ENCODE assay signal across 8 cellular contexts in the genomic region with DNA sequence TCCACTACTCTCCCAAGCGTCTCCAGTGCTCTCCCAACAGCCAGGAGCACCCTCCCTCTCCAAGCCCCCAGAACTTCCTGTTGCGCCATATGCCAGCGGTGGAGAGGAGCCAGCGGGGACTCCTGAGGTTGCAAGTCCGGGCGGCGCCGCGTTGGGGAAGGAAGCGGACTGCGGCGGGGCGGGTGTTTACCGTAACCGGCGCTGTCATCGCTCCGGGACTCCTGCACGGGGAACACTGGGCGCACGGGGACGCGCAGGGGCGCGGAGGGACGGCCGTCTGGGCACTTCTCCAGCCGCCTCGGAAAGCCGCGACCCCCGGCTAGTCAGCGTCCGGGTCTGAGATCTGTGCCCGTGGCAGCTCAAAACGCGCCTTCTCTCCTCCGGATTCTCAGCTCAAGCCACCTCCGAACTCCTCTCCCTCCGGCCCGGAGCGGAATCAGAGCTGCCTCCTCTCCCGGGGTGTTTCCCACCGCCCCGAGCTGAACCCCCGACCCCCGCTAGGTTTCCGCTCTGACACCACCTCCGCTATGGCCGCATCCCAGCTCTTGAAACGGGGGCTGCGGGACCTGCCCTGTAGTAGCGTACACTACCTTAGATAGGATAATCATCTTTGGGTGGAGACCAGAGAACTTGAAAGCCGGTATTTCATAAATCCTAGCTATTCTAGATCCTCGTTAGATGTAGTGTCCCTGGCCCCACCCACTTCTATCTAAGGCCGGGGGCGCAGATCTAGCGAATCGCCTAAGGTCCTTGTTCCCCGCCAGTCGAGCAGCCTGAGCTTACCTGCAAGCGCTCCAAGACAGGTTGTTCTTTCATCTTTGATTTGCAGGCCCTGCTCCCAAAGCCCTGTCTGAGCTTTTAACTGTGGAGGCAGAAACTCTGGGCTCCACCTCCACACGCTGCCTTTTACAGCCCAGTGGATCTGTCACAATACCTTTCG. TPM values are rescaled to one million over a fixed set of nuclear protein-coding genes. Genes with fewer than 3 reads are reported as not detected.
DNase-seq lines count a peak whose midpoint lies in the region; ATAC-seq and TF ChIP-seq lines count a peak whose summit lies in the region.

A gene with protein sequence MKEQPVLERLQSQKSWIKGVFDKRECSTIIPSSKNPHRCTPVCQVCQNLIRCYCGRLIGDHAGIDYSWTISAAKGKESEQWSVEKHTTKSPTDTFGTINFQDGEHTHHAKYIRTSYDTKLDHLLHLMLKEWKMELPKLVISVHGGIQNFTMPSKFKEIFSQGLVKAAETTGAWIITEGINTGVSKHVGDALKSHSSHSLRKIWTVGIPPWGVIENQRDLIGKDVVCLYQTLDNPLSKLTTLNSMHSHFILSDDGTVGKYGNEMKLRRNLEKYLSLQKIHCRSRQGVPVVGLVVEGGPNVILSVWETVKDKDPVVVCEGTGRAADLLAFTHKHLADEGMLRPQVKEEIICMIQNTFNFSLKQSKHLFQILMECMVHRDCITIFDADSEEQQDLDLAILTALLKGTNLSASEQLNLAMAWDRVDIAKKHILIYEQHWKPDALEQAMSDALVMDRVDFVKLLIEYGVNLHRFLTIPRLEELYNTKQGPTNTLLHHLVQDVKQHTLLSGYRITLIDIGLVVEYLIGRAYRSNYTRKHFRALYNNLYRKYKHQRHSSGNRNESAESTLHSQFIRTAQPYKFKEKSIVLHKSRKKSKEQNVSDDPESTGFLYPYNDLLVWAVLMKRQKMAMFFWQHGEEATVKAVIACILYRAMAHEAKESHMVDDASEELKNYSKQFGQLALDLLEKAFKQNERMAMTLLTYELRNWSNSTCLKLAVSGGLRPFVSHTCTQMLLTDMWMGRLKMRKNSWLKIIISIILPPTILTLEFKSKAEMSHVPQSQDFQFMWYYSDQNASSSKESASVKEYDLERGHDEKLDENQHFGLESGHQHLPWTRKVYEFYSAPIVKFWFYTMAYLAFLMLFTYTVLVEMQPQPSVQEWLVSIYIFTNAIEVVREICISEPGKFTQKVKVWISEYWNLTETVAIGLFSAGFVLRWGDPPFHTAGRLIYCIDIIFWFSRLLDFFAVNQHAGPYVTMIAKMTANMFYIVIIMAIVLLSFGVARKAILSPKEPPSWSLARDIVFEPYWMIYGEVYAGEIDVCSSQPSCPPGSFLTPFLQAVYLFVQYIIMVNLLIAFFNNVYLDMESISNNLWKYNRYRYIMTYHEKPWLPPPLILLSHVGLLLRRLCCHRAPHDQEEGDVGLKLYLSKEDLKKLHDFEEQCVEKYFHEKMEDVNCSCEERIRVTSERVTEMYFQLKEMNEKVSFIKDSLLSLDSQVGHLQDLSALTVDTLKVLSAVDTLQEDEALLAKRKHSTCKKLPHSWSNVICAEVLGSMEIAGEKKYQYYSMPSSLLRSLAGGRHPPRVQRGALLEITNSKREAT (N-terminal part only) (minus strand): TSS at position 881 of the 940 bp plus-strand sequence. CDS start 65 bp downstream, at position 816.

- H3K4me1 Mint-ChIP-seq in activated naive CD8-positive, alpha-beta T cell treated with anti-CD3 and anti-CD28 coated beads, Interleukin-2, amount 50 U/mL, for 24 hours = peaks cover 5% of the 10 kb centered on the region

- DNase-seq in DMS53 treated with DMSO at 0.1 percent for 48 hours (lab: John Stamatoyannopoulos, UW; ENCODE audit: unreplicated experiment) = peak; percentile 47
- DNase-seq in Panc1 (ENCODE audit: low read depth, low spot score) = no peak
- peak; percentile 46 for DNase-seq in activated naive CD8-positive, alpha-beta T cell treated with anti-CD3 and anti-CD28 coated beads, Interleukin-2, amount 50 U/mL, for 24 hours
- DNase-seq in heart left ventricle = peak; percentile 77 to 92 (median 87)
- DNase-seq in ovary = peak; percentile 52 to 75 (median 63)

- intact Hi-C loops in Panc1 (cut with micrococcal nuclease; ENCODE audit: unreplicated experiment) (loop anchor here (10.0 kb wide), 1 partner anchor 83 kb away; no protein-coding TSS in a partner anchor), heart left ventricle (cut with DNase I) (loop anchor here in 3 of 10 donors (5.0 to 10.0 kb wide), 4 partner anchors 57 to 83 kb away; partner anchors contain the start of gene C9orf40 (in 1 of the 3)), ovary (cut with DNase I) (no loop called here)

- no peaks in the 10 kb centered on the region for H3K27me3 ChIP-seq in HUES6 (ENCODE audit: control insufficient read depth, insufficient read depth, low read length)
- peaks cover 9% of the 10 kb centered on the region for H3K27me3 ChIP-seq in Panc1 (ENCODE audit: control insufficient read depth, insufficient read depth, low read length)
- H3K27me3 ChIP-seq in heart left ventricle = peaks cover 0 to 15% (median 6%) of the 10 kb centered on the region in 9 donors
- no peaks in the 10 kb centered on the region for H3K27me3 ChIP-seq in ovary

- H3K27ac ChIP-seq in HUES6 (ENCODE audit: low read depth, low read length) (no peak within 1 kb of the TSS), Panc1 (ENCODE audit: low read length) (no peak within 1 kb of the TSS), heart left ventricle (peak within 1 kb of the TSS; percentile 66 to 84 (median 74)), ovary (no peak within 1 kb of the TSS)

- WGBS in heart left ventricle, 4 donors = 3 to 9% (median 4%) methylated on average over 25 to 64 of the region's 64 CpGs
- 3 to 6% (median 4%) methylated on average over 63 to 64 of the region's 64 CpGs for WGBS in ovary, 3 donors

- H3K9me3 ChIP-seq in HUES6 (ENCODE audit: control insufficient read depth, insufficient read depth, low read depth, low read length) (no peaks in the 10 kb centered on the region), Panc1 (ENCODE audit: control insufficient read depth, insufficient read depth, low read depth, low read length) (no peaks in the 10 kb centered on the region), heart left ventricle (peaks cover 0 to 8% (median 0%) of the 10 kb centered on the region in 12 donors), ovary (no peaks in the 10 kb centered on the region)

- H3K4me3 ChIP-seq in HUES6 (ENCODE audit: low read depth, low read length) = peak within 1 kb of the TSS; percentile 82
- peak within 1 kb of the TSS; percentile 49 to 59 for H3K4me3 ChIP-seq in Panc1 (ENCODE audit: low read depth in 2 of 2, low read length in 2 of 2)
- peak within 1 kb of the TSS; percentile 32 to 68 (median 62) for H3K4me3 ChIP-seq in heart left ventricle
- peak within 1 kb of the TSS; percentile 40 for H3K4me3 ChIP-seq in ovary

- H3K36me3 ChIP-seq in HUES6 (ENCODE audit: control insufficient read depth, insufficient read depth, low read length) = no peaks in the 10 kb centered on the region
- no peaks in the 10 kb centered on the region for H3K36me3 ChIP-seq in Panc1 (ENCODE audit: control insufficient read depth, insufficient read depth, low read length)
- H3K36me3 ChIP-seq in heart left ventricle = no peaks in the 10 kb centered on the region
- no peaks in the 10 kb centered on the region for H3K36me3 ChIP-seq in ovary

- peak within 1 kb of the TSS; percentile 68 for H3K9ac ChIP-seq in HUES6 (ENCODE audit: low read length)

- H3K36me3 Mint-ChIP-seq in activated naive CD8-positive, alpha-beta T cell treated with anti-CD3 and anti-CD28 coated beads, Interleukin-2, amount 50 U/mL, for 24 hours (ENCODE audit: low read depth) = no peaks in the 10 kb centered on the region

- H3K27me3 Mint-ChIP-seq in activated naive CD8-positive, alpha-beta T cell treated with anti-CD3 and anti-CD28 coated beads, Interleukin-2, amount 50 U/mL, for 24 hours = peaks cover 46% of the 10 kb centered on the region

- TF ChIP-seq POLR2A in heart left ventricle (IDR thresholded peaks at IDR 0.05) (no peak), ovary (IDR thresholded peaks at IDR 0.05) (no peak)

- POLR2A ChIA-PET in Panc1 (lab: Charles Lee) = interaction anchor here (0.6 kb wide), 1 partner anchor 20 kb away, joined by 5 read pairs; no protein-coding TSS in a partner anchor

- BruUV-seq in Panc1 (replicated peaks; lab: Mats Ljungman, UMichigan) = no TSS peak

- peaks cover 8% of the 10 kb centered on the region for H3K9me3 Mint-ChIP-seq in activated naive CD8-positive, alpha-beta T cell treated with anti-CD3 and anti-CD28 coated beads, Interleukin-2, amount 50 U/mL, for 24 hours

- peak; percentile 81 for ATAC-seq in Panc1
- peak; percentile 49 for ATAC-seq in activated naive CD8-positive, alpha-beta T cell treated with anti-CD3 and anti-CD28 coated beads, Interleukin-2, amount 50 U/mL, for 24 hours
- ATAC-seq in heart left ventricle = peak; percentile 84 to 96 (median 94)
- no peak for ATAC-seq in GM21528 (IDR thresholded peaks at IDR 0.05; ENCODE audit: low FRiP score, unreplicated experiment)
- no peak for ATAC-seq in GM19351 (IDR thresholded peaks at IDR 0.05; ENCODE audit: unreplicated experiment)

- no peak within 1 kb of the TSS for H3K27ac Mint-ChIP-seq in activated naive CD8-positive, alpha-beta T cell treated with anti-CD3 and anti-CD28 coated beads, Interleukin-2, amount 50 U/mL, for 24 hours

- CTCF ChIA-PET in Panc1 (lab: Charles Lee) = no interaction called here

- in situ Hi-C loops in Panc1 (cut with HindIII; ENCODE audit: low pct_unique_long_range_greater_than_20kb, low sequenced_read_pairs) = no loop called here

- TF ChIP-seq CTCF in Panc1 (IDR thresholded peaks at IDR 0.05) (no peak), heart left ventricle (IDR thresholded peaks at IDR 0.05) (no peak), ovary (IDR thresholded peaks at IDR 0.05) (no peak)

- H3K4me1 ChIP-seq in HUES6 (ENCODE audit: control insufficient read depth, insufficient read depth, low read length) = peaks cover 2% of the 10 kb centered on the region; the same call in 1 of the 2 replicates
- H3K4me1 ChIP-seq in Panc1 (ENCODE audit: control insufficient read depth, insufficient read depth, low read length) = no peaks in the 10 kb centered on the region
- peaks cover 0 to 17% (median 5%) of the 10 kb centered on the region in 12 donors for H3K4me1 ChIP-seq in heart left ventricle
- no peaks in the 10 kb centered on the region for H3K4me1 ChIP-seq in ovary (ENCODE audit: insufficient read depth)

- H3K4me3 Mint-ChIP-seq in activated naive CD8-positive, alpha-beta T cell treated with anti-CD3 and anti-CD28 coated beads, Interleukin-2, amount 50 U/mL, for 24 hours = peak within 1 kb of the TSS; percentile 77

- TF ChIP-seq EP300 in ovary (IDR thresholded peaks at IDR 0.05) = no peak

RNA-seq across cellular contexts. Expression of the gene that starts here (rescaled TPM):
- 0.05 TPM for total RNA-seq in Panc1 (2021; ENCODE audit: unreplicated experiment)
- polyA plus RNA-seq in Panc1 (2012; ENCODE audit: insufficient read length) = 0.04 TPM
- under 1 TPM in 7 of 9 donors, not detected in 2; 0.12 to 0.75 (median 0.48) TPM for total RNA-seq in heart left ventricle
- polyA plus RNA-seq in heart left ventricle = under 1 TPM; 0.08 to 0.12 TPM
- total RNA-seq in ovary = under 1 TPM; 0.11 to 0.69 (median 0.32) TPM
- under 1 TPM; 0.06 to 0.18 TPM for polyA plus RNA-seq in ovary

Comparison
In these comparisons a context has a peak if more than half of its experiments do, and no peak if none do; other contexts are left out.
1. Peak in ATAC-seq and H3K4me3 ChIP-seq in Panc1; RNA of the gene not detected or under 1 TPM.
2. Peak in DNase-seq, ATAC-seq, H3K4me3 ChIP-seq and H3K27ac ChIP-seq in heart left ventricle; RNA of the gene not detected or under 1 TPM.
3. Peak in DNase-seq and H3K4me3 ChIP-seq in ovary; RNA of the gene not detected or under 1 TPM.